16 cellular contexts compared by ENCODE assay signal in genomic region chr10:96740141-96740540, GRCh38.
"Had no signal": no experiment of that assay in that cellular context is flagged by ENCODE, and none has a peak within 500 bp of the region (broad histone marks: within the 10 kb centered on the region; RNA-seq: fewer than 3 reads in every experiment).

No MANE protein-coding gene starts in this region.

- H3K27me3 ChIP-seq: sigmoid colon, testis had no signal

- H3K4me3 ChIP-seq: gastroesophageal sphincter, sigmoid colon, testis had no signal

- H3K36me3 ChIP-seq: gastroesophageal sphincter, sigmoid colon had no signal

- DNase-seq: activated CD4-positive, alpha-beta memory T cell treated with anti-CD3 and anti-CD28 coated beads for 36 hours; activated CD4-positive, alpha-beta T cell treated with anti-CD3 and anti-CD28 coated beads for 1 hour; activated gamma-delta T cell; activated T-cell treated with anti-CD3 and anti-CD28 coated beads, Interleukin-2, amount 50 U/mL, for 4 hours; aorta; kidney glomerular epithelial cell; nephron progenitor cell; sigmoid colon; stimulated activated CD4-positive, alpha-beta T cell treated with anti-CD3 and anti-CD28 coated beads, Interleukin-2, amount 100 ng/mL, for 48 hours; stimulated activated CD8-positive, alpha-beta memory T cell treated with anti-CD3 and anti-CD28 coated beads, Interleukin-4, amount 100 ng/mL, for 48 hours; stimulated activated naive CD8-positive, alpha-beta T cell treated with anti-CD3 and anti-CD28 coated beads, Interleukin-15, amount 100 ng/mL, for 72 hours; SW 1271; testis had no signal

- ATAC-seq: activated T-cell treated with anti-CD3 and anti-CD28 coated beads, Interleukin-2, amount 50 U/mL, for 4 hours; stimulated activated naive CD8-positive, alpha-beta T cell treated with anti-CD3 and anti-CD28 coated beads, Interleukin-15, amount 100 ng/mL, for 72 hours had no signal

- H3K4me1 ChIP-seq: gastroesophageal sphincter, sigmoid colon, testis had no signal

- H3K9me3 ChIP-seq: gastroesophageal sphincter, sigmoid colon, testis had no signal

- H3K27ac ChIP-seq: epithelial cell of prostate, gastroesophageal sphincter, testis had no signal

- H3K27ac Mint-ChIP-seq: activated CD4-positive, alpha-beta memory T cell treated with anti-CD3 and anti-CD28 coated beads for 36 hours; activated naive CD8-positive, alpha-beta T cell; nephron progenitor cell had no signal

- H3K4me3 Mint-ChIP-seq: activated CD4-positive, alpha-beta memory T cell treated with anti-CD3 and anti-CD28 coated beads for 36 hours; activated naive CD8-positive, alpha-beta T cell; activated T-cell treated with anti-CD3 and anti-CD28 coated beads, Interleukin-2, amount 50 U/mL, for 4 hours; nephron progenitor cell; stimulated activated naive CD8-positive, alpha-beta T cell treated with anti-CD3 and anti-CD28 coated beads, Interleukin-15, amount 100 ng/mL, for 72 hours had no signal

- H3K36me3 Mint-ChIP-seq: activated CD4-positive, alpha-beta memory T cell treated with anti-CD3 and anti-CD28 coated beads for 36 hours; activated naive CD8-positive, alpha-beta T cell had no signal

- H3K9me3 Mint-ChIP-seq: activated CD4-positive, alpha-beta memory T cell treated with anti-CD3 and anti-CD28 coated beads for 36 hours; activated T-cell treated with anti-CD3 and anti-CD28 coated beads, Interleukin-2, amount 50 U/mL, for 4 hours; nephron progenitor cell; stimulated activated naive CD8-positive, alpha-beta T cell treated with anti-CD3 and anti-CD28 coated beads, Interleukin-15, amount 100 ng/mL, for 72 hours had no signal

- H3K27me3 Mint-ChIP-seq: activated CD4-positive, alpha-beta memory T cell treated with anti-CD3 and anti-CD28 coated beads for 36 hours; stimulated activated naive CD8-positive, alpha-beta T cell treated with anti-CD3 and anti-CD28 coated beads, Interleukin-15, amount 100 ng/mL, for 72 hours had no signal
